30 cellular contexts compared by ENCODE assay signal in genomic region chr4:132707955-132708354, GRCh38.
"Had no signal": no experiment of that assay in that cellular context is flagged by ENCODE, and none has a peak within 500 bp of the region (broad histone marks: within the 10 kb centered on the region; RNA-seq: fewer than 3 reads in every experiment).

No MANE protein-coding gene starts in this region.

- H3K27me3 ChIP-seq: brain microvascular endothelial cell, esophagus squamous epithelium, gastroesophageal sphincter had no signal

- H3K9me3 ChIP-seq: esophagus squamous epithelium, gastroesophageal sphincter had no signal

- H3K9me3 Mint-ChIP-seq: activated B cell treated with CpG ODN at 0.5 μM for 24 hours had no signal

- H3K27ac Mint-ChIP-seq: activated B cell treated with CpG ODN at 0.5 μM for 24 hours; activated CD8-positive, alpha-beta T cell treated with anti-CD3 and anti-CD28 coated beads for 36 hours; activated naive CD8-positive, alpha-beta T cell; activated T-helper 17 cell treated with anti-CD3 and anti-CD28 coated beads, Interleukin-2, amount 50 U/mL, for 72 hours; effector memory CD8-positive, alpha-beta T cell; T-helper 17 cell; T-helper 2 cell treated with Interferon-gamma antibody and Interleukin-4, amounts not matched to agents 5 μg/mL and 100 μg/mL, for 36 hours had no signal

- H3K4me1 ChIP-seq: esophagus squamous epithelium, gastroesophageal sphincter had no signal

- H3K27me3 Mint-ChIP-seq: activated B cell treated with CpG ODN at 0.5 μM for 24 hours; activated CD8-positive, alpha-beta T cell treated with anti-CD3 and anti-CD28 coated beads for 36 hours; activated naive CD8-positive, alpha-beta T cell; activated T-helper 17 cell treated with anti-CD3 and anti-CD28 coated beads, Interleukin-2, amount 50 U/mL, for 72 hours; effector memory CD8-positive, alpha-beta T cell; T-helper 17 cell had no signal

- H3K27ac ChIP-seq: brain microvascular endothelial cell, epithelial cell of prostate, esophagus squamous epithelium, gastroesophageal sphincter, WERI-Rb-1 had no signal

- H3K4me1 Mint-ChIP-seq: activated B cell treated with CpG ODN at 0.5 μM for 24 hours; activated T-helper 17 cell treated with anti-CD3 and anti-CD28 coated beads, Interleukin-2, amount 50 U/mL, for 72 hours; T-helper 17 cell had no signal

- ATAC-seq: activated CD4-positive, CD25-positive, alpha-beta regulatory T cell treated with anti-CD3 and anti-CD28 coated beads, Interleukin-2, amount 50 U/mL, for 24 hours; activated CD8-positive, alpha-beta T cell treated with anti-CD3 and anti-CD28 coated beads for 36 hours; activated T-cell treated with anti-CD3 and anti-CD28 coated beads, Interleukin-2, amount 50 U/mL, for 4 hours; activated T-helper 17 cell treated with anti-CD3 and anti-CD28 coated beads, Interleukin-2, amount 50 U/mL, for 72 hours; effector memory CD8-positive, alpha-beta T cell; gastroesophageal sphincter; T-helper 17 cell had no signal

- DNase-seq: activated B cell treated with CpG ODN at 0.5 μM for 24 hours; activated CD4-positive, alpha-beta T cell treated with anti-CD3 and anti-CD28 coated beads for 48 hours; activated CD4-positive, alpha-beta T cell treated with anti-CD3 and anti-CD28 coated beads, Interleukin-2, amount 50 U/mL, for 1 hour; activated CD4-positive, alpha-beta T cell treated with anti-CD3 and anti-CD28 coated beads, Interleukin-2, amount 50 U/mL, for 48 hours; activated CD8-positive, alpha-beta memory T cell treated with anti-CD3 and anti-CD28 coated beads for 24 hours; activated CD8-positive, alpha-beta T cell treated with anti-CD3 and anti-CD28 coated beads for 36 hours; activated effector memory CD4-positive, alpha-beta T cell treated with Interleukin-2 at 50 U/mL for 16 hours; activated gamma-delta T cell treated with Interleukin-2 at 50 U/mL for 16 hours; activated naive CD4-positive, alpha-beta T cell treated with anti-CD3 and anti-CD28 coated beads, Interleukin-2, amount 50 U/mL, for 16 hours; activated naive CD4-positive, alpha-beta T cell treated with Interleukin-2 at 50 U/mL for 16 hours; activated T-cell treated with anti-CD3 and anti-CD28 coated beads, Interleukin-2, amount 50 U/mL, for 4 hours; amniotic stem cell; anterior cingulate cortex; brain microvascular endothelial cell; caudate nucleus; cortex of kidney; dermis blood vessel endothelial cell; effector CD4-positive, alpha-beta T cell; effector memory CD8-positive, alpha-beta T cell; esophagus squamous epithelium; foreskin melanocyte; T-helper 17 cell; T1000; WERI-Rb-1 had no signal

- H3K4me3 Mint-ChIP-seq: activated B cell treated with CpG ODN at 0.5 μM for 24 hours; activated CD8-positive, alpha-beta T cell treated with anti-CD3 and anti-CD28 coated beads for 36 hours; activated naive CD8-positive, alpha-beta T cell; activated T-cell treated with anti-CD3 and anti-CD28 coated beads, Interleukin-2, amount 50 U/mL, for 4 hours; activated T-helper 17 cell treated with anti-CD3 and anti-CD28 coated beads, Interleukin-2, amount 50 U/mL, for 72 hours; effector memory CD8-positive, alpha-beta T cell; T-helper 17 cell; T-helper 2 cell treated with Interferon-gamma antibody and Interleukin-4, amounts not matched to agents 5 μg/mL and 100 μg/mL, for 36 hours had no signal

- H3K36me3 Mint-ChIP-seq: activated naive CD8-positive, alpha-beta T cell had no signal

- H3K4me3 ChIP-seq: esophagus squamous epithelium, gastroesophageal sphincter had no signal

- H3K36me3 ChIP-seq: brain microvascular endothelial cell, esophagus squamous epithelium, gastroesophageal sphincter, WERI-Rb-1 had no signal
